4 cellular contexts compared by ENCODE assay signal in the genomic region with DNA sequence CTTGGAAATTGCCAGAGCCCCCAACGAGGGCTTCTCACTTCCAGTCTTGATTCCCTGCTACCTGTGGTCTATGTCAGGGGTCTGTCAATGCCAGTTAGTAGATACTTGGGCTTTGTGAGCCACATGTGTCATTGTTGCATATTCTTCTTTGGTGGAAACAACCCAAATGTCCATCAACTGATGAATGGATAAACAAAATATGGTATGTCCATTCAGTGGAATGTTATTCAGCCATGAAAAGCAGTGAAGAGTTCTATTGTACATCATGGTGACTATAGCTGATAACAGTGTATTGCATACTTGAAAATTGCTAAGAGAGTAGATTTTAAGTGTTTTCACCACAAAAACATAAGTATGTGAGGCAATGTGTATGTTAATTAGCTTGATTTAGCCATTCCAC.
A peak's percentile ranks its signal among the peaks of the same experiment; 100 is the strongest.
TF ChIP-seq lines count a peak whose summit lies in the region.

No MANE protein-coding gene starts in this region.

TF ChIP-seq in SK-N-SH treated with all-trans-retinoic acid at 6 μM for 48 hours, 23 proteins besides CTCF, POLR2A, EP300 and RAD21:
- peak; percentile 99 for TF ChIP-seq ZNF8 (CRISPR knock-in tag; IDR thresholded peaks at IDR 0.05)
- no peak for TF ChIP-seq ZNF70 (CRISPR knock-in tag; IDR thresholded peaks at IDR 0.05)

TF ChIP-seq in SK-N-SH, 30 proteins besides CTCF, POLR2A, EP300 and RAD21:
- TF ChIP-seq USF1 (IDR thresholded peaks at IDR 0.05; ENCODE audit: borderline replicate concordance, low read depth) (no peak), JUND (IDR thresholded peaks at IDR 0.05) (no peak), FOXJ3 (CRISPR knock-in tag; IDR thresholded peaks at IDR 0.05) (no peak), TCF12 (IDR thresholded peaks at IDR 0.05) (no peak), FOSL2 (IDR thresholded peaks at IDR 0.05; ENCODE audit: borderline replicate concordance, low read depth) (no peak), TAF1 (IDR thresholded peaks at IDR 0.05; ENCODE audit: borderline replicate concordance, low read depth, low read length) (no peak), IRF3 (IDR thresholded peaks at IDR 0.05; ENCODE audit: low read depth, low read length) (no peak), CHD2 (IDR thresholded peaks at IDR 0.05; ENCODE audit: low read length, partially characterized antibody) (no peak), RCOR1 (IDR thresholded peaks at IDR 0.05; ENCODE audit: low read length) (no peak), POLR2AphosphoS5 (IDR thresholded peaks at IDR 0.05; ENCODE audit: low read depth, low read length) (no peak)

TF ChIP-seq in HEK293, 187 proteins besides CTCF, POLR2A, EP300 and RAD21:
- TF ChIP-seq ZNF202 (tag by site-specific recombination; IDR thresholded peaks at IDR 0.05; ENCODE audit: borderline replicate concordance) (no peak), ZNF555 (tag by site-specific recombination; conservative IDR thresholded peaks at IDR 0.05) (no peak), TRIM28 (IDR thresholded peaks at IDR 0.05; ENCODE audit: borderline replicate concordance, low read length) (peak; percentile 30; the same call in 1 of the 2 replicates), PRDM4 (tag by site-specific recombination; IDR thresholded peaks at IDR 0.05) (no peak), ZNF792 (tag by site-specific recombination; IDR thresholded peaks at IDR 0.05) (no peak), ZNF560 (tag by site-specific recombination; IDR thresholded peaks at IDR 0.05; ENCODE audit: borderline replicate concordance) (no peak), PRDM10 (tag by site-specific recombination; IDR thresholded peaks at IDR 0.05) (no peak), SCRT1 (tag by site-specific recombination; IDR thresholded peaks at IDR 0.05; ENCODE audit: borderline replicate concordance) (no peak), ZNF580 (tag by site-specific recombination; IDR thresholded peaks at IDR 0.05) (peak; percentile 16; the same call in 1 of the 2 replicates), GLI4 (tag by site-specific recombination; IDR thresholded peaks at IDR 0.05) (no peak), ZNF10 (tag by site-specific recombination; IDR thresholded peaks at IDR 0.05) (peak; percentile 71), ZNF146 (tag by site-specific recombination; IDR thresholded peaks at IDR 0.05) (peak; percentile 70)

TF ChIP-seq in H1, 55 proteins besides CTCF, POLR2A, EP300 and RAD21:
- TF ChIP-seq KDM1A (IDR thresholded peaks at IDR 0.05; ENCODE audit: borderline replicate concordance, low read length) (peak; percentile 61), SIN3A (conservative IDR thresholded peaks at IDR 0.05 in 1 of 2, IDR thresholded peaks at IDR 0.05 in 1 of 2; ENCODE audit: low read depth in 1 of 2, low read length in 2 of 2) (no peak)
